1 cellular context compared by ENCODE assay signal in the genomic region with DNA sequence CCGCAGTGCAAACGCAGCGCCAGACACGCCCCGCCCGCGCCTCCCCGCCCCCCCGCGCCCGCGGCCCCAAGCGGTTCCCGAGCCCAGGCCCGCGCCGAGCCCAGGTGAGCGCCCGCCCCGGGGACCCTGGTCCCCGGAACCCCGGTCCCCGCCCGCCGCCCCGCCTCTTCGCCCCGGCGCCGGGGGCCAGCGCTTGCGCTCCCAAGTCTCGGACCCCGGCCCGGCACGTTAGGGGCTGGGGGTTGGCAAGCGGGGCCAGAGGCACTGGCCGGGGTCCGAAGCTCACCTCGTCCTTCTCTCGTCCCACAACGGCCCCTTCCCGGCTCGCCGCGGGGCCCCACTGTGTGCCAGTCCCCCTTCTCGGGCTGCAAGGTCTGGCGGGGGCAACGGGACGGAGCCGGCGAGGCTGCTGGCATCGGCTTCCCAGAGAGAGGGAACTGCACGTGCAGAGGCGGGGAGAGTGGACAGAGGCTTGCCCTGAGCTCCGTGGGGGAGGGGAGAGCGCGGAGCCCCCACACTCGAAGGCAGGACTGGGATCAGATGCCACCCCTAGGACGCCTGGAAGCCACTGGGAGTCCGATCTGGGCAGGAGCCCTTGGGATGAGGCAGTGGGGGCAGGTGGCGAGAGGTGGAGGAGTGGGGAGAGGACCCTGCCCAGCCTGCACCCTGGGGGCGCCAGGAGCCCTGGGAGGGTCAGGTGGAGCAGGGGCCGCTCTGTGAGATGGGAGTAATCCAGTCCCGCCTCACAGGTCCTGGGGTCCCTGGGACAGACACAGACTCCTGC.
A peak's percentile ranks its signal among the peaks of the same experiment; 100 is the strongest.
TF ChIP-seq lines count a peak whose summit lies in the region.

No MANE protein-coding gene starts in this region.

TF ChIP-seq in HepG2, 621 proteins besides CTCF, POLR2A, EP300 and RAD21 (continued from another document):
- TF ChIP-seq ZIK1 (CRISPR knock-in tag; IDR thresholded peaks at IDR 0.05; ENCODE audit: borderline replicate concordance, low read depth) (no peak), RAD51 (IDR thresholded peaks at IDR 0.05; ENCODE audit: borderline replicate concordance) (no peak), ZBTB46 (CRISPR knock-in tag; IDR thresholded peaks at IDR 0.05; ENCODE audit: borderline replicate concordance) (no peak), SIN3B (IDR thresholded peaks at IDR 0.05; ENCODE audit: low read length) (no peak), KDM2A (CRISPR knock-in tag; IDR thresholded peaks at IDR 0.05; ENCODE audit: borderline replicate concordance, low read depth) (peak; percentile 43; the same call in 1 of the 2 replicates), ZBTB3 (CRISPR knock-in tag; IDR thresholded peaks at IDR 0.05; ENCODE audit: borderline replicate concordance, low read depth) (no peak), ATF1 (CRISPR knock-in tag; IDR thresholded peaks at IDR 0.05) (no peak)
